15 cellular contexts compared by ENCODE assay signal in genomic region chr21:45801989-45802388, GRCh38.
DNase-seq lines count a peak whose midpoint lies in the region; ATAC-seq and TF ChIP-seq lines count a peak whose summit lies in the region.
"Had no signal": no experiment of that assay in that cellular context is flagged by ENCODE, and none has a peak within 500 bp of the region (broad histone marks: within the 10 kb centered on the region; RNA-seq: fewer than 3 reads in every experiment).

No MANE protein-coding gene starts in this region.

- H3K9me3 ChIP-seq in BLaER1 = peaks cover 6% of the 10 kb centered on the region; the same call in 1 of the 2 replicates
- H3K9me3 ChIP-seq in neuronal stem cell (replicated peaks in 1 of 2; ENCODE audit: control insufficient read depth in 2 of 2, insufficient read depth in 1 of 2, low read depth in 1 of 2, low read length in 2 of 2) = peaks cover 0 to 4% of the 10 kb centered on the region in 2 donors
- no peaks in the 10 kb centered on the region for H3K9me3 ChIP-seq in HAP-1
- no peaks in the 10 kb centered on the region for H3K9me3 ChIP-seq in gastrocnemius medialis

- no peaks in the 10 kb centered on the region for H3K27me3 ChIP-seq in BLaER1
- peaks cover 0 to 3% (median 2%) of the 10 kb centered on the region in 3 experiments for H3K27me3 ChIP-seq in neuronal stem cell (ENCODE audit: control insufficient read depth in 3 of 3, insufficient read depth in 3 of 3, low read depth in 1 of 3, low read length in 3 of 3)
- no peaks in the 10 kb centered on the region for H3K27me3 ChIP-seq in HAP-1 (ENCODE audit: low read depth)
- H3K27me3 ChIP-seq in gastrocnemius medialis = peaks cover 0 to 2% (median 0%) of the 10 kb centered on the region in 3 donors

- H3K36me3 ChIP-seq in BLaER1 (peaks cover 26% of the 10 kb centered on the region), neuronal stem cell (replicated peaks in 1 of 2; ENCODE audit: control insufficient read depth in 2 of 2, insufficient read depth in 2 of 2, low read length in 2 of 2) (no peaks in the 10 kb centered on the region), HAP-1 (replicated peaks) (no peaks in the 10 kb centered on the region), gastrocnemius medialis (no peaks in the 10 kb centered on the region)

- no peak overlapping the region for H2BK15ac ChIP-seq in neuronal stem cell (ENCODE audit: low read length)

- H2AK5ac ChIP-seq in neuronal stem cell (ENCODE audit: low read depth, low read length) = peak overlapping the region; percentile 30

- 0 out of 2 replicates have a peak overlapping the region, but pooled peaks have one; percentile 30 for H3K9ac ChIP-seq in BLaER1
- peak overlapping the region; percentile 31 for H3K9ac ChIP-seq in neuronal stem cell (ENCODE audit: low read depth, low read length, poor library complexity)

- no peak overlapping the region for H4K91ac ChIP-seq in neuronal stem cell (ENCODE audit: low read depth, low read length, poor library complexity)

- H3K4ac ChIP-seq in neuronal stem cell (ENCODE audit: low read length) = no peak overlapping the region

- DNase-seq in D341Med (ENCODE audit: low spot score) = peak; percentile 22
- peak; percentile 42 for DNase-seq in RPMI8226
- DNase-seq in neuronal stem cell (ENCODE audit: low spot score) = no peak
- DNase-seq in HAP-1 (ENCODE audit: low spot score in 2 of 2) = no peak
- no peak for DNase-seq in putamen (ENCODE audit: low spot score)
- DNase-seq in gastrocnemius medialis = no peak
- DNase-seq: ACHN; AML-193; CD4-positive, CD25-positive, alpha-beta regulatory T cell; CD8-positive, alpha-beta memory T cell; COR-L47; HCEC 1CT; HFFc6; KG1 had no signal

- no peak overlapping the region for H2BK5ac ChIP-seq in neuronal stem cell (ENCODE audit: low read length)

- peaks cover 64% of the 10 kb centered on the region for H4K20me1 ChIP-seq in BLaER1

- H3K18ac ChIP-seq in neuronal stem cell (ENCODE audit: low read length) = peak overlapping the region; percentile 16

- no peak overlapping the region for H3K27ac ChIP-seq in BLaER1
- no peak overlapping the region for H3K27ac ChIP-seq in neuronal stem cell (replicated peaks; ENCODE audit: low read length)
- H3K27ac ChIP-seq in gastrocnemius medialis = no peak overlapping the region

- H2AFZ ChIP-seq in neuronal stem cell (ENCODE audit: low read length) = no peak overlapping the region

- H3K79me1 ChIP-seq in neuronal stem cell (ENCODE audit: low read depth, low read length) = no peaks in the 10 kb centered on the region

- no peak overlapping the region for H4K8ac ChIP-seq in neuronal stem cell (ENCODE audit: low read depth, low read length)

- no peak overlapping the region for H3K4me3 ChIP-seq in BLaER1
- no peak overlapping the region for H3K4me3 ChIP-seq in neuronal stem cell (ENCODE audit: low read length in 2 of 2)
- H3K4me3 ChIP-seq in HAP-1 = no peak overlapping the region
- H3K4me3 ChIP-seq in gastrocnemius medialis = no peak overlapping the region

- intact Hi-C loops in gastrocnemius medialis (cut with DNase I; ENCODE audit: low total_unique reads) = no loop called here

- H2BK12ac ChIP-seq in neuronal stem cell (ENCODE audit: low read length) = peak overlapping the region; percentile 48

- no peak for TF ChIP-seq POLR2A in gastrocnemius medialis (IDR thresholded peaks at IDR 0.05)

- no peak overlapping the region for H2BK120ac ChIP-seq in neuronal stem cell (ENCODE audit: low read depth, low read length)

- no peak for ATAC-seq in gastrocnemius medialis

- in situ Hi-C loops in HAP-1 (cut with MboI; ENCODE audit: low sequenced_read_pairs) (loop anchor here (25.0 kb wide), 1 partner anchor 515 kb away; the partner anchor contains the start of gene POFUT2), gastrocnemius medialis (cut with MboI; ENCODE audit: low sequenced_read_pairs in 4 of 4) (loop anchor here in 3 of 4 donors (25.0 kb wide), 1 partner anchor 240 kb away; no protein-coding TSS in a partner anchor)

- H3K4me2 ChIP-seq in BLaER1 = peak overlapping the region; percentile 84
- H3K4me2 ChIP-seq in neuronal stem cell (ENCODE audit: insufficient read depth, low read length, poor library complexity, severe bottlenecking) = no peak overlapping the region

- no peak overlapping the region for H3K23ac ChIP-seq in neuronal stem cell (ENCODE audit: low read depth, low read length, poor library complexity)

- no peak for TF ChIP-seq CTCF in gastrocnemius medialis (IDR thresholded peaks at IDR 0.05 in 4 of 5, conservative IDR thresholded peaks at IDR 0.05 in 1 of 5)

- WGBS in neuronal stem cell (ENCODE audit: extremely low coverage in 2 of 2, insufficient read length in 2 of 2, insufficient replicate concordance in 1 of 2), 2 donors = no CpG with 5 or more reads among the region's 8 CpGs

- H3K4me1 ChIP-seq in BLaER1 (peaks cover 65% of the 10 kb centered on the region), neuronal stem cell (ENCODE audit: control insufficient read depth in 2 of 2, insufficient read depth in 1 of 2, low read depth in 1 of 2, low read length in 2 of 2) (peaks cover 0 to 6% of the 10 kb centered on the region in 2 donors), HAP-1 (no peaks in the 10 kb centered on the region), gastrocnemius medialis (no peaks in the 10 kb centered on the region)

- H3K14ac ChIP-seq in neuronal stem cell (ENCODE audit: low read length) = peak overlapping the region; percentile 58

Comparison
In these comparisons a context has a peak if more than half of its experiments do, and no peak if none do; other contexts are left out.
1. DNase-seq: peak in D341Med (single experiment) and RPMI8226 (single experiment); none in neuronal stem cell (single experiment), HAP-1 (0 of 2), putamen (single experiment) and gastrocnemius medialis (0 of 2).